8 cellular contexts compared by ENCODE assay signal in the genomic region with DNA sequence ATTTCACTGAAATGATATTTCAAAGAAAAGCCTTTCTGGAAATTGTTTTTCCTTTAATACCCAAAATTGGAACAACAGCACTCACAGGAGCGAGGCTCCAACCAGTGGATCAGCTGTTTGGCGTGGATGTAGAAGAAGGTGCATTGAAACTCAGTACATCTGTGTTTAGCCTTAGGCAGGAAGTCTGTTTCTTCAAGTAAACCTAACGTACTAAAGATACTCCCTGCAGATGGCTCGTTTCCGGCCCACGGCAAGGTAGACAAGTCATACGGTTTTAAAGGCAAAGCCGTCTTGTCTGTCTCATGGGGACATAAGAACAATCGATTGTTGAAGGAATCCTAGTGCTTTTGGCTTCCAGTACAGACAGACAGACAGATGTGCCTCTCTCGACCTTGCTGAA. TPM values are rescaled to one million over a fixed set of nuclear protein-coding genes. Genes with fewer than 3 reads are reported as not detected.
DNase-seq lines count a peak whose midpoint lies in the region; ATAC-seq and TF ChIP-seq lines count a peak whose summit lies in the region.

No MANE protein-coding gene starts in this region.

- no peak for TF ChIP-seq CTCF in DND-41 (IDR thresholded peaks at IDR 0.05; ENCODE audit: borderline replicate concordance, extremely low read depth, low read length, poor library complexity, severe bottlenecking)
- no peak for TF ChIP-seq CTCF in SU-DHL-6 (IDR thresholded peaks at IDR 0.05; ENCODE audit: insufficient read depth, low read length, poor library complexity, severe bottlenecking)
- TF ChIP-seq CTCF in gastroesophageal sphincter (IDR thresholded peaks at IDR 0.05) = no peak
- no peak for TF ChIP-seq CTCF in omental fat pad (IDR thresholded peaks at IDR 0.05)

- H2AFZ ChIP-seq in DND-41 (ENCODE audit: low read depth, low read length) = peak overlapping the region; percentile 63
- H2AFZ ChIP-seq in SU-DHL-6 (ENCODE audit: low read depth, low read length, severe bottlenecking) = no peak overlapping the region

- DNase-seq in DND-41 = peak; percentile 79
- no peak for DNase-seq in germinal center (ENCODE audit: low spot score)
- no peak for DNase-seq in omental fat pad (ENCODE audit: low spot score)
- DNase-seq in hypothalamus (lab: John Stamatoyannopoulos, UW) = no peak
- no peak for DNase-seq in hippocampal formation (lab: John Stamatoyannopoulos, UW)

- H3K4me1 ChIP-seq in DND-41 (ENCODE audit: insufficient read depth, low read length) = peaks cover 34% of the 10 kb centered on the region
- H3K4me1 ChIP-seq in gastroesophageal sphincter = peaks cover 0 to 73% (median 9%) of the 10 kb centered on the region in 3 donors

- H3K9ac ChIP-seq in DND-41 (ENCODE audit: low read depth, low read length) (peak overlapping the region; percentile 57), SU-DHL-6 (ENCODE audit: low read length) (peak overlapping the region; percentile 62)

- no peaks in the 10 kb centered on the region for H4K20me1 ChIP-seq in DND-41 (ENCODE audit: insufficient read depth, low read length)
- H4K20me1 ChIP-seq in SU-DHL-6 (ENCODE audit: low read depth, low read length) = no peaks in the 10 kb centered on the region

- H3K4me3 ChIP-seq in DND-41 (ENCODE audit: low read depth in 1 of 2, low read length in 2 of 2) = peak overlapping the region in 1 of 2 experiments; percentile 41; a peak in 1 of 4 replicates
- H3K4me3 ChIP-seq in SU-DHL-6 (ENCODE audit: insufficient read depth, low read length, poor library complexity, severe bottlenecking) = no peak overlapping the region
- H3K4me3 ChIP-seq in gastroesophageal sphincter = no peak overlapping the region

- peak overlapping the region; percentile 97 for H3K27ac ChIP-seq in DND-41 (ENCODE audit: low read length)
- peak overlapping the region; percentile 100 for H3K27ac ChIP-seq in SU-DHL-6 (ENCODE audit: low read depth, low read length)
- H3K27ac ChIP-seq in gastroesophageal sphincter = peak overlapping the region; percentile 5 to 81 (median 72)

- no peak for TF ChIP-seq EP300 in gastroesophageal sphincter (IDR thresholded peaks at IDR 0.05)

- peak; percentile 98 for ATAC-seq in DND-41 (ENCODE audit: insufficient read depth, low read depth)
- ATAC-seq in GM21717 (IDR thresholded peaks at IDR 0.05; ENCODE audit: unreplicated experiment) = peak; percentile 39
- no peak for ATAC-seq in gastroesophageal sphincter
- no peak for ATAC-seq in omental fat pad (ENCODE audit: low FRiP score)

- 52% methylated on average over 5 of the region's 10 CpGs; no CpG with 5 or more reads in 1 of the 2 donors for WGBS in gastroesophageal sphincter (ENCODE audit: low coverage in 1 of 2), 2 donors

- peaks cover 12% of the 10 kb centered on the region for H3K36me3 ChIP-seq in DND-41 (ENCODE audit: insufficient read depth, low read length)
- H3K36me3 ChIP-seq in SU-DHL-6 (ENCODE audit: low read length) = no peaks in the 10 kb centered on the region
- peaks cover 0 to 10% of the 10 kb centered on the region in 2 donors for H3K36me3 ChIP-seq in gastroesophageal sphincter

- no peak for TF ChIP-seq POLR2A in gastroesophageal sphincter (IDR thresholded peaks at IDR 0.05)

- no peaks in the 10 kb centered on the region for H3K9me2 ChIP-seq in SU-DHL-6 (replicated peaks; ENCODE audit: insufficient read depth, low read length)

- H3K4me2 ChIP-seq in DND-41 (ENCODE audit: insufficient read depth, low read length) = peak overlapping the region; percentile 57
- H3K4me2 ChIP-seq in SU-DHL-6 (ENCODE audit: low read depth, low read length, poor library complexity, severe bottlenecking) = peak overlapping the region; percentile 64

- H3K79me2 ChIP-seq in DND-41 (ENCODE audit: insufficient read depth, low read length) = no peaks in the 10 kb centered on the region
- peaks cover 31% of the 10 kb centered on the region for H3K79me2 ChIP-seq in SU-DHL-6 (ENCODE audit: insufficient read depth, low read length)

- H3K27me3 ChIP-seq in DND-41 (ENCODE audit: insufficient read depth, low read length, poor library complexity) = no peaks in the 10 kb centered on the region
- H3K27me3 ChIP-seq in SU-DHL-6 (ENCODE audit: low read length) = no peaks in the 10 kb centered on the region
- H3K27me3 ChIP-seq in gastroesophageal sphincter = no peaks in the 10 kb centered on the region

- peaks cover 58% of the 10 kb centered on the region for H3F3A ChIP-seq in SU-DHL-6 (ENCODE audit: insufficient read depth)

- H3K9me3 ChIP-seq in DND-41 (ENCODE audit: insufficient read depth, low read length, severe bottlenecking) (no peaks in the 10 kb centered on the region), SU-DHL-6 (ENCODE audit: insufficient read depth, low read length) (no peaks in the 10 kb centered on the region), gastroesophageal sphincter (no peaks in the 10 kb centered on the region)

RNA-seq across cellular contexts. Expression of gene CLCN4, which starts 50.0 kb away (rescaled TPM):
- total RNA-seq in gastroesophageal sphincter = 1 to 10 TPM in 3 of 4 donors, under 1 TPM in 1; 0.16 to 2.3 (median 2.0) TPM
- total RNA-seq in omental fat pad = 1 to 10 TPM; 1.2 to 3.9 (median 2.3) TPM

Comparison
In these comparisons a context has a peak if more than half of its experiments do, and no peak if none do; other contexts are left out.
1. ATAC-seq: peak in DND-41 (single experiment) and GM21717 (single experiment); none in gastroesophageal sphincter (single experiment) and omental fat pad (single experiment).
2. Peak in every context shown above with its lines, with median percentiles within 50 percentile points of each other: H3K27ac ChIP-seq.